In the genomic region with DNA sequence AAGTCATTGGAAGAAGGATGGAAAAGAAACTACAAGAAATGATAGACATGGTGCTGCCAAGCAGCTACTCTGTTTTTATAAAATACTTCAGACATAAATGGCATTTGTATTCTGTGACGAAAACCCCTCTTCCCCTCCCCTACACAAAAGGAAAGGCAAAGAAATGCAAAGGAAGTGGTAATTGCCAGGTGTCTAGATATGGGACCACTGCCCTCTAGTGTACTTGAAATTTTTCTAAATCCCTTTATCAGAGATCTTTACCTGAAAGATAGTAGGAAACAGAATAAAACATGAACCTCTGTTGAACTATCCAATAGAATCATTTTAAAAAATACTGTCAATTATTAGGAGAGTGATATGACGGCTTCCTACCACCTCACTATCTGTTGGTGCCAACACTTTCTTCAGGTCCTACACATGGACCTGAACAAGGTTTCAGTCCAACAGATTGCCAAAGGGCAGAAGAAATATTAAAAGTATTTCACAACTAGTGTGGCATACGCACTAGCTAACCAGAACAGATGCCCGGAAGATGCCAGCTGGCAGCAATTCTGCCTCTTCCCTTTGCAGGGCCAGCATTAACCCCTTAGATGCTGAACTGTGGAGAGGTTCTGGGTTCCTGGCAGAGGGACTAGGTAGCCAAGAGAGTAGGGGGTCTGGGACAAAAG, we compare ENCODE assay signal across 8 cellular contexts.
A peak's percentile ranks its signal among the peaks of the same experiment; 100 is the strongest.
DNase-seq lines count a peak whose midpoint lies in the region; ATAC-seq and TF ChIP-seq lines count a peak whose summit lies in the region.

No MANE protein-coding gene starts in this region.

- H3K27ac ChIP-seq in GM23248 (no peak overlapping the region), hepatocyte (no peak overlapping the region)

- H3K27ac Mint-ChIP-seq in activated naive CD8-positive, alpha-beta T cell treated with anti-CD3 and anti-CD28 coated beads, Interleukin-2, amount 50 U/mL, for 24 hours = no peak overlapping the region

- no peaks in the 10 kb centered on the region for H3K36me3 Mint-ChIP-seq in activated naive CD8-positive, alpha-beta T cell treated with anti-CD3 and anti-CD28 coated beads, Interleukin-2, amount 50 U/mL, for 24 hours (ENCODE audit: low read depth)

- peak; percentile 69 for ATAC-seq in activated naive CD8-positive, alpha-beta T cell treated with anti-CD3 and anti-CD28 coated beads, Interleukin-2, amount 50 U/mL, for 24 hours

- H4K20me1 ChIP-seq in GM23248 (ENCODE audit: insufficient read depth) (no peaks in the 10 kb centered on the region), hepatocyte (ENCODE audit: insufficient read depth, poor library complexity, severe bottlenecking) (no peaks in the 10 kb centered on the region)

- peaks cover 10% of the 10 kb centered on the region; the same call in 1 of the 2 replicates for H3F3A ChIP-seq in GM23248 (ENCODE audit: insufficient read depth)

- DNase-seq in NCI-H2081 (lab: John Stamatoyannopoulos, UW) (peak; percentile 2 to 4), NCI-H2081 treated with DMSO at 0.1 percent for 48 hours (lab: John Stamatoyannopoulos, UW) (no peak), GM23248 (peak; percentile 78), NCI-H1092 treated with DMSO at 0.1 percent for 48 hours (lab: John Stamatoyannopoulos, UW) (peak; percentile 52), hepatocyte (ENCODE audit: low spot score) (peak; percentile 63), superior temporal gyrus (ENCODE audit: extremely low spot score) (peak; percentile 41), cortex of kidney (lab: John Stamatoyannopoulos, UW) (no peak)
- DNase-seq in activated naive CD8-positive, alpha-beta T cell treated with anti-CD3 and anti-CD28 coated beads, Interleukin-2, amount 50 U/mL, for 24 hours = no peak

- no peaks in the 10 kb centered on the region for H3K79me2 ChIP-seq in GM23248 (ENCODE audit: insufficient read depth)
- H3K79me2 ChIP-seq in hepatocyte = no peaks in the 10 kb centered on the region

- no peaks in the 10 kb centered on the region for H3K9me3 ChIP-seq in GM23248 (ENCODE audit: low read depth)
- H3K9me3 ChIP-seq in hepatocyte (ENCODE audit: low read depth) = no peaks in the 10 kb centered on the region

- H3K9me3 Mint-ChIP-seq in activated naive CD8-positive, alpha-beta T cell treated with anti-CD3 and anti-CD28 coated beads, Interleukin-2, amount 50 U/mL, for 24 hours = no peaks in the 10 kb centered on the region

- TF ChIP-seq CTCF in hepatocyte (IDR thresholded peaks at IDR 0.05; ENCODE audit: poor library complexity) = peak; percentile 64

- peaks cover 10% of the 10 kb centered on the region for H3K4me1 ChIP-seq in GM23248 (ENCODE audit: insufficient read depth)
- no peaks in the 10 kb centered on the region for H3K4me1 ChIP-seq in hepatocyte (ENCODE audit: insufficient read depth)

- H3K36me3 ChIP-seq in GM23248 (ENCODE audit: low read depth) = no peaks in the 10 kb centered on the region
- H3K36me3 ChIP-seq in hepatocyte (replicated peaks; ENCODE audit: insufficient read depth, low read depth) = no peaks in the 10 kb centered on the region

- H3K4me1 Mint-ChIP-seq in activated naive CD8-positive, alpha-beta T cell treated with anti-CD3 and anti-CD28 coated beads, Interleukin-2, amount 50 U/mL, for 24 hours = peaks cover 17% of the 10 kb centered on the region

- H2AFZ ChIP-seq in GM23248 (0 out of 2 replicates have a peak overlapping the region, but pooled peaks have one; percentile 22), hepatocyte (no peak overlapping the region)

- H3K9me2 ChIP-seq in GM23248 (ENCODE audit: insufficient read depth) (no peaks in the 10 kb centered on the region), hepatocyte (replicated peaks; ENCODE audit: insufficient read depth) (no peaks in the 10 kb centered on the region)

- no peak overlapping the region for H3K4me3 Mint-ChIP-seq in activated naive CD8-positive, alpha-beta T cell treated with anti-CD3 and anti-CD28 coated beads, Interleukin-2, amount 50 U/mL, for 24 hours

- no peaks in the 10 kb centered on the region for H3K27me3 Mint-ChIP-seq in activated naive CD8-positive, alpha-beta T cell treated with anti-CD3 and anti-CD28 coated beads, Interleukin-2, amount 50 U/mL, for 24 hours

- WGBS in GM23248 (ENCODE audit: low coverage in 1 of 2, low lambda C conversion rate in 2 of 2, missing lambda C conversion rate in 2 of 2), 2 experiments = 26 to 29% methylated on average over 4 of the region's 4 CpGs
- 40% methylated on average over 4 of the region's 4 CpGs for WGBS in hepatocyte (ENCODE audit: low lambda C conversion rate, missing lambda C conversion rate)

- peak overlapping the region; percentile 61 for H3K4me3 ChIP-seq in GM23248
- no peak overlapping the region for H3K4me3 ChIP-seq in hepatocyte

- in situ Hi-C loops in GM23248 (cut with MboI) = no loop called here

- H3K4me2 ChIP-seq in GM23248 (ENCODE audit: unreplicated experiment) = peak overlapping the region; percentile 82
- H3K4me2 ChIP-seq in hepatocyte = peak overlapping the region; percentile 41

- peak overlapping the region; percentile 38; the same call in 1 of the 2 replicates for H3K9ac ChIP-seq in GM23248

- H3K27me3 ChIP-seq in GM23248 (replicated peaks; ENCODE audit: insufficient read depth) = no peaks in the 10 kb centered on the region
- no peaks in the 10 kb centered on the region for H3K27me3 ChIP-seq in hepatocyte

Comparison
In these comparisons a context has a peak if more than half of its experiments do, and no peak if none do; other contexts are left out.
1. DNase-seq: peak in NCI-H2081 (2 of 2), GM23248 (single experiment), NCI-H1092 treated with DMSO at 0.1 percent for 48 hours (single experiment), hepatocyte (single experiment) and superior temporal gyrus (single experiment); none in NCI-H2081 treated with DMSO at 0.1 percent for 48 hours (single experiment), activated naive CD8-positive, alpha-beta T cell treated with anti-CD3 and anti-CD28 coated beads, Interleukin-2, amount 50 U/mL, for 24 hours (single experiment) and cortex of kidney (single experiment).